Comparison of ENCODE assay signal across 9 cellular contexts in the genomic region with DNA sequence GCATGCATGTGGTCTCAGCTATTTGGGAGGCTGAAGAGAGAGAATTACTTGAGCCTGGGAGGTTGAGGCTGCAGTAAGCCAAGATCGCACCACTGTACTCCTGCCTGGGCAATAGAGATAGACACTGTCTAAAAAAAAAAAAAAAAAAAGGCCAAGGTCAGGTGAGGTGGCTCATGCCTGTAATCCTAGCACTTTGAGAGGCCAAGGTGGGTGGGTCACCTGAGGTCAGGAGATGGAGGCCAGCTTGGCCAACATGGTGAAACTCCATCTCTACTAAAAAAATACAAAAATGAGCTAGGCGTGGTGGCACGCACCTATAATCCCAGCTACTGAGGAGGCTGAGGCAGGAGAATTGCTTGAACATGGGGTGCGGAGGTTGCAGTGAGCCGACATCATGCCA. TPM values are rescaled to one million over a fixed set of nuclear protein-coding genes. Genes with fewer than 3 reads are reported as not detected.
"Had no signal": no experiment of that assay in that cellular context is flagged by ENCODE, and none has a peak within 500 bp of the region (broad histone marks: within the 10 kb centered on the region; RNA-seq: fewer than 3 reads in every experiment).

No MANE protein-coding gene starts in this region.

- DNase-seq: GDM1, GF-D8 had no signal

- FAIRE-seq: G401.6, GM12878, GM12891, GM12892, GM18507, GM19239 had no signal

- H3K4me3 ChIP-seq: GM12878 had no signal

- ATAC-seq: GM12878 had no signal

RNA-seq across cellular contexts. Expression of gene GDPD3, which starts 41.9 kb away (rescaled TPM):
- total RNA-seq: G401 had no signal
